1 cellular context compared by ENCODE assay signal in genomic region chr7:142788303-142789286, GRCh38.
TF ChIP-seq lines count a peak whose summit lies in the region.

No MANE protein-coding gene starts in this region.

TF ChIP-seq in H1, 55 proteins besides CTCF, POLR2A, EP300 and RAD21:
- TF ChIP-seq TAF1 (IDR thresholded peaks at IDR 0.05; ENCODE audit: low read depth, low read length) (no peak), KDM5A (IDR thresholded peaks at IDR 0.05; ENCODE audit: low read length) (no peak), RBBP5 (IDR thresholded peaks at IDR 0.05; ENCODE audit: borderline replicate concordance, low read depth, low read length) (no peak), BCL11A (IDR thresholded peaks at IDR 0.05; ENCODE audit: low read depth in 2 of 2, low read length in 2 of 2) (no peak), FOSL1 (IDR thresholded peaks at IDR 0.05; ENCODE audit: insufficient read depth, low read depth, low read length) (no peak), PHF8 (conservative IDR thresholded peaks at IDR 0.05; ENCODE audit: low read depth, low read length) (no peak), SUZ12 (IDR thresholded peaks at IDR 0.05; ENCODE audit: low read length) (no peak), JUND (IDR thresholded peaks at IDR 0.05; ENCODE audit: low read length) (no peak), CBX5 (IDR thresholded peaks at IDR 0.05; ENCODE audit: low read depth, low read length) (no peak), JUN (IDR thresholded peaks at IDR 0.05; ENCODE audit: low read depth, low read length) (no peak), CHD7 (IDR thresholded peaks at IDR 0.05; ENCODE audit: insufficient replicate concordance, low read length) (no peak)
